ENCODE assay signal across 12 cellular contexts in genomic region chr19:40321566-40322270, GRCh38. TPM values are rescaled to one million over a fixed set of nuclear protein-coding genes. Genes with fewer than 3 reads are reported as not detected.
DNase-seq lines count a peak whose midpoint lies in the region; ATAC-seq, FAIRE-seq and TF ChIP-seq lines count a peak whose summit lies in the region.
"Had no signal": no experiment of that assay in that cellular context is flagged by ENCODE, and none has a peak within 500 bp of the region (broad histone marks: within the 10 kb centered on the region; RNA-seq: fewer than 3 reads in every experiment).

No MANE protein-coding gene starts in this region.

- peaks cover 15% of the 10 kb centered on the region for H3K4me1 Mint-ChIP-seq in chondrocyte (ENCODE audit: low read depth)
- peaks cover 20% of the 10 kb centered on the region for H3K4me1 Mint-ChIP-seq in osteocyte (ENCODE audit: unreplicated experiment)

- peak overlapping the region; percentile 47 for H3K27ac ChIP-seq in A673 (ENCODE audit: low read depth, low read length, poor library complexity, severe bottlenecking)
- no peak overlapping the region for H3K27ac ChIP-seq in Karpas-422 (ENCODE audit: low read length)
- H3K27ac ChIP-seq: A549 had no signal

- intact Hi-C loops in A673 (cut with micrococcal nuclease; ENCODE audit: unreplicated experiment), result no loop called here
- intact Hi-C loops in left colon (cut with DNase I, micrococcal nuclease), result no loop called here

- H3K36me3 ChIP-seq in A673 (ENCODE audit: insufficient read depth, low read length, poor library complexity, severe bottlenecking), result peaks cover 55% of the 10 kb centered on the region
- H3K36me3 ChIP-seq in H7 (replicated peaks; ENCODE audit: control insufficient read depth, insufficient read depth, low read length), result peaks cover 11% of the 10 kb centered on the region
- peaks cover 2% of the 10 kb centered on the region; the same call in 1 of the 2 replicates for H3K36me3 ChIP-seq in Karpas-422 (ENCODE audit: insufficient read depth, low read length)

- H3K4me3 Mint-ChIP-seq in chondrocyte (ENCODE audit: unreplicated experiment), result no peak overlapping the region
- no peak overlapping the region for H3K4me3 Mint-ChIP-seq in osteocyte (ENCODE audit: unreplicated experiment)

- H3K27ac Mint-ChIP-seq in chondrocyte (ENCODE audit: unreplicated experiment), result no peak overlapping the region
- H3K27ac Mint-ChIP-seq in osteocyte (ENCODE audit: unreplicated experiment), result peak overlapping the region; percentile 59

- no peaks in the 10 kb centered on the region for H3K79me2 ChIP-seq in Karpas-422 (ENCODE audit: low read length)

- peaks cover 16% of the 10 kb centered on the region for H3K4me1 ChIP-seq in A673 (ENCODE audit: insufficient read depth, low read length, poor library complexity, severe bottlenecking)
- no peaks in the 10 kb centered on the region for H3K4me1 ChIP-seq in Karpas-422 (ENCODE audit: low read length)
- H3K4me1 ChIP-seq: A549 had no signal

- DNase-seq in A673 (ENCODE audit: low spot score) (no peak), H7 (peak; percentile 31), chondrocyte (ENCODE audit: low spot score) (peak; percentile 85), osteocyte (ENCODE audit: extremely low spot score, unreplicated experiment) (no peak), C1 segment of cervical spinal cord (lab: John Stamatoyannopoulos, UW) (no peak), Karpas-422 (no peak), frontal cortex (ENCODE audit: low spot score in 2 of 2) (no peak), left colon (no peak)
- DNase-seq: DMS53, GF-D8 had no signal

- no peaks in the 10 kb centered on the region for H3K9me2 ChIP-seq in Karpas-422 (replicated peaks; ENCODE audit: insufficient read depth, low read length)

- H3K36me3 Mint-ChIP-seq in chondrocyte (ENCODE audit: low read depth) (peaks cover 43% of the 10 kb centered on the region), osteocyte (ENCODE audit: unreplicated experiment) (peaks cover 35% of the 10 kb centered on the region)

- H3K4me3 ChIP-seq in A673 (ENCODE audit: low read depth, low read length, poor library complexity, severe bottlenecking), result no peak overlapping the region
- H3K4me3 ChIP-seq in H7 (ENCODE audit: insufficient read depth, low read depth, low read length), result no peak overlapping the region
- no peak overlapping the region for H3K4me3 ChIP-seq in Karpas-422 (ENCODE audit: low read length)
- H3K4me3 ChIP-seq: A549 had no signal

- H3K27me3 ChIP-seq in A673 (replicated peaks; ENCODE audit: insufficient read depth, low read depth, low read length, poor library complexity) (no peaks in the 10 kb centered on the region), H7 (ENCODE audit: control insufficient read depth, insufficient read depth, low read length) (no peaks in the 10 kb centered on the region), Karpas-422 (ENCODE audit: low read length) (no peaks in the 10 kb centered on the region)

- H3K9ac ChIP-seq in Karpas-422 (ENCODE audit: low read length), result no peak overlapping the region

- H4K20me1 ChIP-seq in Karpas-422 (ENCODE audit: insufficient read depth, low read depth, low read length), result no peaks in the 10 kb centered on the region

- H3K4me2 ChIP-seq in Karpas-422 (ENCODE audit: low read depth, low read length, poor library complexity, severe bottlenecking), result no peak overlapping the region
- H3K4me2 ChIP-seq: A549 had no signal

- H3K9me3 Mint-ChIP-seq in chondrocyte (ENCODE audit: low read depth) (no peaks in the 10 kb centered on the region), osteocyte (ENCODE audit: unreplicated experiment) (no peaks in the 10 kb centered on the region)

- no peak for ATAC-seq in left colon
- ATAC-seq: A549, HCT116 had no signal

- H3K27me3 Mint-ChIP-seq in chondrocyte (ENCODE audit: low read depth) (no peaks in the 10 kb centered on the region), osteocyte (ENCODE audit: unreplicated experiment) (no peaks in the 10 kb centered on the region)

- no peak overlapping the region for H2AFZ ChIP-seq in Karpas-422 (ENCODE audit: low read length)

- no peak for TF ChIP-seq CTCF in A673 (conservative IDR thresholded peaks at IDR 0.05; ENCODE audit: low read depth, low read length)
- TF ChIP-seq CTCF in chondrocyte (IDR thresholded peaks at IDR 0.05), result no peak
- no peak for TF ChIP-seq CTCF in osteocyte (IDR thresholded peaks at IDR 0.05)

- POLR2A ChIA-PET in A673 (lab: Charles Lee; ENCODE audit: low non-redundant PET), result no interaction called here

- FAIRE-seq in frontal cortex (lab: Jason Lieb, UNC), result no peak
- FAIRE-seq: A549 had no signal

- CTCF ChIA-PET in A673 (lab: Charles Lee), result interaction anchor here (0.9 kb wide), 1 partner anchor 17 kb away, joined by 3 read pairs; no protein-coding TSS in a partner anchor

- BruUV-seq in A673 (replicated peaks; lab: Mats Ljungman, UMichigan), result no TSS peak

- H3K9me3 ChIP-seq in A673 (ENCODE audit: low read depth, low read length, poor library complexity, severe bottlenecking) (no peaks in the 10 kb centered on the region), Karpas-422 (ENCODE audit: low read length) (no peaks in the 10 kb centered on the region)
- H3K9me3 ChIP-seq: A549 had no signal

RNA-seq across cellular contexts. Expression of gene C19orf47, which starts 26.5 kb away (rescaled TPM):
- total RNA-seq in A673 (2021), result 26.5 and 30.8 TPM in 2 replicates
- 8.2 and 11.8 TPM in 2 replicates for total RNA-seq in H7 (2014; rRNA removed; shearing (Covaris generic))
- 19.4 to 22.2 TPM (median 21.5 TPM) in 3 replicates for total RNA-seq in chondrocyte
- total RNA-seq in osteocyte, result 13.1 and 16.6 TPM in 2 replicates
- 11.7 and 14.5 TPM in 2 replicates for total RNA-seq in Karpas-422 (2014; rRNA removed; shearing (Covaris generic); ENCODE audit: low replicate concordance)
- total RNA-seq in frontal cortex, result 9.8 TPM
- total RNA-seq in left colon, result 10 to 100 TPM; 11.2 to 14.7 TPM

RNA-seq across cellular contexts. Expression of gene PLD3, which starts 26.8 kb away (rescaled TPM):
- 310 and 334 TPM in 2 replicates for total RNA-seq in A673 (2021)
- total RNA-seq in H7 (2014; rRNA removed; shearing (Covaris generic)), result 332 and 352 TPM in 2 replicates
- total RNA-seq in chondrocyte, result 478 to 514 TPM (median 487 TPM) in 3 replicates
- total RNA-seq in osteocyte, result 499 and 511 TPM in 2 replicates
- 83.2 and 90.2 TPM in 2 replicates for total RNA-seq in Karpas-422 (2014; rRNA removed; shearing (Covaris generic); ENCODE audit: low replicate concordance)
- 112 TPM for total RNA-seq in frontal cortex
- total RNA-seq in left colon, result 100 to 1,000 TPM; 109 to 170 TPM

RNA-seq across cellular contexts. Expression of gene AKT2, which starts 36.6 kb away (rescaled TPM):
- total RNA-seq in A673 (2021) (146 and 151 TPM in 2 replicates), chondrocyte (99.9 to 136 TPM (median 100 TPM) in 3 replicates), osteocyte (152 and 156 TPM in 2 replicates), frontal cortex (34.6 TPM), left colon (10 to 100 TPM; 91.7 to 97.3 TPM)
- total RNA-seq in H7 (2014; rRNA removed; shearing (Covaris generic)), result 112 and 126 TPM in 2 replicates
- 85.9 and 128 TPM in 2 replicates for total RNA-seq in Karpas-422 (2014; rRNA removed; shearing (Covaris generic); ENCODE audit: low replicate concordance)

Comparison
In these comparisons a context has a peak if more than half of its experiments do, and no peak if none do; other contexts are left out.
1. DNase-seq: peak in H7 (single experiment) and chondrocyte (single experiment); none in A673 (single experiment), osteocyte (single experiment), C1 segment of cervical spinal cord (0 of 14), Karpas-422 (single experiment), frontal cortex (0 of 2) and left colon (0 of 2).